14 cellular contexts compared by ENCODE assay signal in the genomic region with DNA sequence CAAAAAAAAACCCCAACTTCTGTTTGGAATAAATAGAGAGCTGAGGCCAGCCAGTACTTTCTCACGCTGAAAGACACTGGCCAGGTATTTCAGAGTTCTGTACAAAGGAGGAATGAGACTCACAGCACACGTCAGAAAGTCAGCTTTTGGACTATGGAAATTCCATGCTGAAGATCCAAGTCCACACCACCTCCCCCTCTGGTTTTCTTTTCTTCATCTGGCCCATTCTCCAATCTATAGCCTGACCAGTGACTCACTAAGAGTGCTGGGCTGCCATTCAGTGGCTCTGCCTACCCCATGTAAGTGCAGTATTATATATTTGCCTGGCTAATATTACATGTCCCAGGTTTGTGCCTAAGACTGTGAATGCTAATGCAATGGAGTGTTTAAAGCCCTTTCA. TPM values are rescaled to one million over a fixed set of nuclear protein-coding genes. Genes with fewer than 3 reads are reported as not detected.
A peak's percentile ranks its signal among the peaks of the same experiment; 100 is the strongest.
DNase-seq lines count a peak whose midpoint lies in the region; ATAC-seq and TF ChIP-seq lines count a peak whose summit lies in the region.
"Had no signal": no experiment of that assay in that cellular context is flagged by ENCODE, and none has a peak within 500 bp of the region (broad histone marks: within the 10 kb centered on the region; RNA-seq: fewer than 3 reads in every experiment).

No MANE protein-coding gene starts in this region.

- H3K4me3 ChIP-seq in breast epithelium (no peak overlapping the region), mammary epithelial cell (replicated peaks in 1 of 3; ENCODE audit: insufficient read depth in 1 of 3, low read depth in 2 of 3, low read length in 3 of 3) (no peak overlapping the region)
- no peak overlapping the region for H3K4me3 ChIP-seq in CD4-positive, alpha-beta memory T cell (ENCODE audit: low read length in 2 of 2)
- H3K4me3 ChIP-seq: BLaER1, GM23248 had no signal

- H3K27ac ChIP-seq in breast epithelium: peak overlapping the region; percentile 27 to 28
- no peak overlapping the region for H3K27ac ChIP-seq in mammary epithelial cell (ENCODE audit: insufficient read depth, low read depth, low read length)
- no peak overlapping the region for H3K27ac ChIP-seq in foreskin keratinocyte
- H3K27ac ChIP-seq in CD4-positive, alpha-beta memory T cell (ENCODE audit: low read depth, low read length): no peak overlapping the region
- H3K27ac ChIP-seq: BLaER1, GM23248 had no signal

- no peak overlapping the region for H3K4me2 ChIP-seq in mammary epithelial cell (ENCODE audit: insufficient read depth, low read depth, low read length)

- BruUV-seq in mammary epithelial cell (replicated peaks; lab: Mats Ljungman, UMichigan): no TSS peak

- dilution Hi-C loops in mammary epithelial cell (cut with HindIII; ENCODE audit: low sequenced_read_pairs): no loop called here

- H3K27me3 Mint-ChIP-seq in nephron progenitor cell (ENCODE audit: low read depth, poor library complexity) (no peaks in the 10 kb centered on the region), HFFc6 (ENCODE audit: insufficient read depth) (no peaks in the 10 kb centered on the region; the same call in 1 of the 2 replicates), type B pancreatic cell (no peaks in the 10 kb centered on the region)
- H3K27me3 Mint-ChIP-seq in CD4-positive, alpha-beta memory T cell: peaks cover 15 to 20% of the 10 kb centered on the region in 2 donors

- H3K79me2 ChIP-seq in mammary epithelial cell (ENCODE audit: insufficient read depth, low read length): no peaks in the 10 kb centered on the region

- H3K9me3 Mint-ChIP-seq in nephron progenitor cell (no peaks in the 10 kb centered on the region), HFFc6 (no peaks in the 10 kb centered on the region), type B pancreatic cell (no peaks in the 10 kb centered on the region)
- no peaks in the 10 kb centered on the region for H3K9me3 Mint-ChIP-seq in CD4-positive, alpha-beta memory T cell

- H3K27ac Mint-ChIP-seq in nephron progenitor cell (peak overlapping the region; percentile 73), HFFc6 (no peak overlapping the region), type B pancreatic cell (no peak overlapping the region)
- no peak overlapping the region for H3K27ac Mint-ChIP-seq in CD4-positive, alpha-beta memory T cell

- CTCF ChIA-PET in mammary epithelial cell (lab: Charles Lee; ENCODE audit: low non-redundant PET): no interaction called here
- CTCF ChIA-PET in CD4-positive, alpha-beta memory T cell (lab: Charles Lee; ENCODE audit: partially characterized antibody): no interaction called here

- H3K4me3 Mint-ChIP-seq in nephron progenitor cell: no peak overlapping the region
- H3K4me3 Mint-ChIP-seq in HFFc6: no peak overlapping the region
- H3K4me3 Mint-ChIP-seq in type B pancreatic cell: no peak overlapping the region
- H3K4me3 Mint-ChIP-seq in CD4-positive, alpha-beta memory T cell: no peak overlapping the region

- H3K9me3 ChIP-seq in breast epithelium (no peaks in the 10 kb centered on the region), mammary epithelial cell (replicated peaks; ENCODE audit: insufficient read depth, low read length) (no peaks in the 10 kb centered on the region)
- no peaks in the 10 kb centered on the region for H3K9me3 ChIP-seq in CD4-positive, alpha-beta memory T cell (ENCODE audit: control insufficient read depth in 1 of 2, low read length in 2 of 2)
- H3K9me3 ChIP-seq: BLaER1 had no signal

- no peak overlapping the region for H3K9ac ChIP-seq in mammary epithelial cell (ENCODE audit: insufficient read depth, low read length)
- H3K9ac ChIP-seq: BLaER1, GM23248 had no signal

- peak; percentile 28 for ATAC-seq in foreskin keratinocyte
- ATAC-seq: HCT116 had no signal

- peaks cover 91% of the 10 kb centered on the region for H3K4me1 Mint-ChIP-seq in nephron progenitor cell
- peaks cover 8% of the 10 kb centered on the region; the same call in 1 of the 2 replicates for H3K4me1 Mint-ChIP-seq in HFFc6 (ENCODE audit: low read depth)
- H3K4me1 Mint-ChIP-seq in type B pancreatic cell (ENCODE audit: unreplicated experiment): peaks cover 73% of the 10 kb centered on the region
- H3K4me1 Mint-ChIP-seq in CD4-positive, alpha-beta memory T cell: peaks cover 5 to 7% (median 6%) of the 10 kb centered on the region in 4 donors

- POLR2A ChIA-PET in CD4-positive, alpha-beta memory T cell (lab: Charles Lee; ENCODE audit: partially characterized antibody): no interaction called here

- DNase-seq in breast epithelium (ENCODE audit: low spot score in 2 of 2) (no peak), mammary epithelial cell (no peak), foreskin keratinocyte (no peak), nephron progenitor cell (no peak), HFFc6 (no peak), type B pancreatic cell (ENCODE audit: extremely low spot score, unreplicated experiment) (no peak)
- no peak for DNase-seq in CD4-positive, alpha-beta memory T cell
- DNase-seq: 8988T, AML-193, DMS53, GF-D8, GM23248 had no signal

- intact Hi-C loops in breast epithelium (cut with DNase I; ENCODE audit: low total_unique reads) (no loop called here), mammary epithelial cell (cut with micrococcal nuclease) (no loop called here)
- intact Hi-C loops in CD4-positive, alpha-beta memory T cell (cut with micrococcal nuclease): no loop called here

- in situ Hi-C loops in mammary epithelial cell (cut with MboI; ENCODE audit: low sequenced_read_pairs in 2 of 2): no loop called here

- no peaks in the 10 kb centered on the region for H4K20me1 ChIP-seq in mammary epithelial cell (ENCODE audit: insufficient read depth, low read length)
- H4K20me1 ChIP-seq: BLaER1 had no signal

- no peak overlapping the region for H2AFZ ChIP-seq in mammary epithelial cell (ENCODE audit: low read depth, low read length)
- H2AFZ ChIP-seq: GM23248 had no signal

- H3K4me1 ChIP-seq in breast epithelium (peaks cover 0 to 27% of the 10 kb centered on the region in 2 donors), mammary epithelial cell (ENCODE audit: insufficient read depth, low read length) (peaks cover 14% of the 10 kb centered on the region), foreskin keratinocyte (peaks cover 2% of the 10 kb centered on the region)
- peaks cover 6% of the 10 kb centered on the region for H3K4me1 ChIP-seq in CD4-positive, alpha-beta memory T cell (ENCODE audit: insufficient read depth, low read length)

- H3K36me3 ChIP-seq in breast epithelium (no peaks in the 10 kb centered on the region), mammary epithelial cell (ENCODE audit: insufficient read depth, low read length) (no peaks in the 10 kb centered on the region)
- no peaks in the 10 kb centered on the region for H3K36me3 ChIP-seq in CD4-positive, alpha-beta memory T cell (ENCODE audit: insufficient read depth, low read length)
- H3K36me3 ChIP-seq: BLaER1 had no signal

- TF ChIP-seq CTCF in breast epithelium (IDR thresholded peaks at IDR 0.05): no peak
- no peak for TF ChIP-seq CTCF in mammary epithelial cell (conservative IDR thresholded peaks at IDR 0.05 in 1 of 2, IDR thresholded peaks at IDR 0.05 in 1 of 2; ENCODE audit: extremely low read depth in 1 of 2, insufficient read depth in 1 of 2, low read depth in 1 of 2, low read length in 2 of 2)
- TF ChIP-seq CTCF in foreskin keratinocyte (conservative IDR thresholded peaks at IDR 0.05): no peak
- TF ChIP-seq CTCF in nephron progenitor cell (IDR thresholded peaks at IDR 0.05): no peak
- no peak for TF ChIP-seq CTCF in HFFc6 (IDR thresholded peaks at IDR 0.05)
- TF ChIP-seq CTCF in type B pancreatic cell (conservative IDR thresholded peaks at IDR 0.05): no peak

- H3K27me3 ChIP-seq in breast epithelium (no peaks in the 10 kb centered on the region), mammary epithelial cell (ENCODE audit: insufficient read depth, low read length) (no peaks in the 10 kb centered on the region), foreskin keratinocyte (no peaks in the 10 kb centered on the region)
- no peaks in the 10 kb centered on the region for H3K27me3 ChIP-seq in CD4-positive, alpha-beta memory T cell (ENCODE audit: insufficient read depth, low read length)
- H3K27me3 ChIP-seq: BLaER1 had no signal

- no peak for TF ChIP-seq POLR2A in breast epithelium (IDR thresholded peaks at IDR 0.05)

- H3K36me3 Mint-ChIP-seq in nephron progenitor cell (ENCODE audit: low read depth) (peaks cover 81% of the 10 kb centered on the region), HFFc6 (ENCODE audit: low read depth) (peaks cover 5% of the 10 kb centered on the region), type B pancreatic cell (peaks cover 64% of the 10 kb centered on the region)
- no peaks in the 10 kb centered on the region for H3K36me3 Mint-ChIP-seq in CD4-positive, alpha-beta memory T cell

- WGBS in mammary epithelial cell (ENCODE audit: low coverage, missing lambda C conversion rate): 100% methylated on average over 2 of the region's 2 CpGs

RNA-seq across cellular contexts. Expression of gene BOC, which starts 13.9 kb away (rescaled TPM):
- total RNA-seq in breast epithelium (10 to 100 TPM; 48.8 to 56.6 (median 55.1) TPM), mammary epithelial cell (10 to 100 TPM; 18.5 to 49.7 TPM), foreskin keratinocyte (10.5 and 13.4 TPM in 2 replicates), type B pancreatic cell (ENCODE audit: low replicate concordance) (36.7 and 219 TPM in 2 replicates)
- polyA plus RNA-seq in mammary epithelial cell (16.5 TPM), foreskin keratinocyte (8.3 and 11.4 TPM in 2 replicates)
- polyA minus RNA-seq in mammary epithelial cell: 26.3 TPM
- total RNA-seq in HFFc6 (2021; fragmentation: NEBNext Ultra II Directional; extraction: Animal tissue kit (Norgen Biotek cat#: 25700)): 10 to 100 TPM in 4 of 6 experiments, 1 to 10 TPM in 2; 7.0 to 15.1 (median 13.2) TPM
- total RNA-seq in CD4-positive, alpha-beta memory T cell: not detected
- not detected for polyA plus RNA-seq in CD4-positive, alpha-beta memory T cell

Comparison
In these comparisons a context has a peak if more than half of its experiments do, and no peak if none do; other contexts are left out.
1. H3K27ac ChIP-seq: peak in breast epithelium (2 of 2); none in mammary epithelial cell (single experiment), foreskin keratinocyte (single experiment) and CD4-positive, alpha-beta memory T cell (single experiment).